In the genomic region with DNA sequence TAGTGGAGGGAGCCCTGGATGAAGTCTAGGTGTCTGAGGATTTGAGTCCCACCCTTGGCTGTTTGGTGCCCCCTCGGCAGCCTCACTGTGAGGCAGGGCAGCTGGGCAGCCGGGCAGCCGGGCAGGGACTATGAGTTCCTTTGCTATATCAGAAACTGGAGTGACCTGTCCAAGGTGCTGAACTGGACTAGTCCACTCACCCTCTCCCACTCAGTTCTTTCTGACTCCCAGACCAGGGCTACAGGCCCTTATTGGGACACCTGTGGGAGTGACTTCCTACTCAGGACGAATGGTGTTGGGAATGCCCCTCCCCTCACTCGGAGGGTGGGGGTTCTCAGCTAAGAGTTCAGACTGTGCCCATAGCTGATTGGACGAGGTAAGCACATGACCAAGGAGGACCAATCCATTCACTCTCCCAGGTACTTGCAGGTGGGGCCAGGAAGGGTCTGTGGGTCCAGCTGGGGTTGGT, we compare ENCODE assay signal across 9 cellular contexts. TPM values are rescaled to one million over a fixed set of nuclear protein-coding genes. Genes with fewer than 3 reads are reported as not detected.
DNase-seq lines count a peak whose midpoint lies in the region; ATAC-seq and TF ChIP-seq lines count a peak whose summit lies in the region.
"Had no signal": no experiment of that assay in that cellular context is flagged by ENCODE, and none has a peak within 500 bp of the region (broad histone marks: within the 10 kb centered on the region; RNA-seq: fewer than 3 reads in every experiment).

No MANE protein-coding gene starts in this region.

- 16 to 19% methylated on average over 6 of the region's 6 CpGs for WGBS in heart right ventricle, 2 donors
- 38% methylated on average over 6 of the region's 6 CpGs for WGBS in smooth muscle cell (ENCODE audit: low lambda C conversion rate)

- no peaks in the 10 kb centered on the region for H4K20me1 ChIP-seq in smooth muscle cell (ENCODE audit: low read depth)

- H3K79me2 ChIP-seq in smooth muscle cell (ENCODE audit: low read depth): no peaks in the 10 kb centered on the region

- DNase-seq in Daoy (ENCODE audit: low read depth): peak; percentile 68
- peak; percentile 73 for DNase-seq in HuH-7.5 (ENCODE audit: low spot score)
- peak; percentile 39 for DNase-seq in activated CD4-positive, alpha-beta memory T cell treated with anti-CD3 and anti-CD28 coated beads, Interleukin-2, amount 10 ng/mL, durations not matched to agents 7 days and 5 days
- peak in 1 of 2 donors; percentile 74 for DNase-seq in heart right ventricle
- peak; percentile 14 for DNase-seq in smooth muscle cell (lab: John Stamatoyannopoulos, UW; ENCODE audit: unreplicated experiment)
- DNase-seq in ascending aorta (ENCODE audit: low spot score in 2 of 2): no peak

- peaks cover 0 to 4% (median 0%) of the 10 kb centered on the region in 11 donors for H3K9me3 ChIP-seq in heart right ventricle
- H3K9me3 ChIP-seq in smooth muscle cell (replicated peaks; ENCODE audit: low read depth): no peaks in the 10 kb centered on the region
- no peaks in the 10 kb centered on the region for H3K9me3 ChIP-seq in ascending aorta

- no peaks in the 10 kb centered on the region for H3K4me1 Mint-ChIP-seq in activated CD4-positive, alpha-beta memory T cell treated with anti-CD3 and anti-CD28 coated beads, Interleukin-2, amount 10 ng/mL, durations not matched to agents 7 days and 5 days
- H3K4me1 Mint-ChIP-seq: central memory CD8-positive, alpha-beta T cell had no signal

- no peak for TF ChIP-seq CTCF in heart right ventricle (IDR thresholded peaks at IDR 0.05)
- TF ChIP-seq CTCF in smooth muscle cell (IDR thresholded peaks at IDR 0.05; ENCODE audit: borderline replicate concordance, insufficient read depth, poor library complexity, severe bottlenecking): no peak
- TF ChIP-seq CTCF in ascending aorta (IDR thresholded peaks at IDR 0.05): no peak

- H3K27me3 ChIP-seq in heart right ventricle: peaks cover 0 to 23% (median 8%) of the 10 kb centered on the region in 7 donors
- H3K27me3 ChIP-seq in smooth muscle cell (ENCODE audit: low read depth): peaks cover 6% of the 10 kb centered on the region
- H3K27me3 ChIP-seq in ascending aorta: no peaks in the 10 kb centered on the region

- CTCF ChIA-PET in activated CD4-positive, alpha-beta memory T cell treated with anti-CD3 and anti-CD28 coated beads, Interleukin-2, amount 10 ng/mL, durations not matched to agents 7 days and 5 days (lab: Charles Lee): interaction anchor here (0.6 kb wide), 1 partner anchor 512 kb away, joined by 3 read pairs; no protein-coding TSS in a partner anchor

- peak in 7 of 8 donors; percentile 56 to 75 (median 70) for ATAC-seq in heart right ventricle
- no peak for ATAC-seq in GM21619 (IDR thresholded peaks at IDR 0.05; ENCODE audit: unreplicated experiment)
- ATAC-seq in HG03095 (IDR thresholded peaks at IDR 0.05; ENCODE audit: unreplicated experiment): no peak

- intact Hi-C loops in heart right ventricle (cut with DNase I) (loop anchor here in 1 of 10 donors (10.0 kb wide), 2 partner anchors 341 to 461 kb away; no protein-coding TSS in a partner anchor), ascending aorta (cut with DNase I) (no loop called here)

- H3K4me3 Mint-ChIP-seq in activated CD4-positive, alpha-beta memory T cell treated with anti-CD3 and anti-CD28 coated beads, Interleukin-2, amount 10 ng/mL, durations not matched to agents 7 days and 5 days: no peak overlapping the region
- H3K4me3 Mint-ChIP-seq: central memory CD8-positive, alpha-beta T cell had no signal

- no peak overlapping the region for H2AFZ ChIP-seq in smooth muscle cell (ENCODE audit: low read depth)

- H3K9me3 Mint-ChIP-seq in activated CD4-positive, alpha-beta memory T cell treated with anti-CD3 and anti-CD28 coated beads, Interleukin-2, amount 10 ng/mL, durations not matched to agents 7 days and 5 days: no peaks in the 10 kb centered on the region
- H3K9me3 Mint-ChIP-seq: central memory CD8-positive, alpha-beta T cell had no signal

- POLR2A ChIA-PET in activated CD4-positive, alpha-beta memory T cell treated with anti-CD3 and anti-CD28 coated beads, Interleukin-2, amount 10 ng/mL, durations not matched to agents 7 days and 5 days (lab: Charles Lee): no interaction called here

- H3K27ac Mint-ChIP-seq in activated CD4-positive, alpha-beta memory T cell treated with anti-CD3 and anti-CD28 coated beads, Interleukin-2, amount 10 ng/mL, durations not matched to agents 7 days and 5 days: no peak overlapping the region

- peaks cover 18% of the 10 kb centered on the region for H3K27me3 Mint-ChIP-seq in activated CD4-positive, alpha-beta memory T cell treated with anti-CD3 and anti-CD28 coated beads, Interleukin-2, amount 10 ng/mL, durations not matched to agents 7 days and 5 days

- H3K4me3 ChIP-seq in heart right ventricle: no peak overlapping the region
- H3K4me3 ChIP-seq in smooth muscle cell: no peak overlapping the region
- H3K4me3 ChIP-seq in ascending aorta: no peak overlapping the region

- no peak overlapping the region for H3K4me2 ChIP-seq in smooth muscle cell

- H3K9ac ChIP-seq in smooth muscle cell (ENCODE audit: low read depth): no peak overlapping the region

- H3K27ac ChIP-seq in heart right ventricle: no peak overlapping the region
- H3K27ac ChIP-seq in smooth muscle cell (ENCODE audit: low read depth): no peak overlapping the region
- no peak overlapping the region for H3K27ac ChIP-seq in ascending aorta

- H3K4me1 ChIP-seq in heart right ventricle: no peaks in the 10 kb centered on the region
- H3K4me1 ChIP-seq in smooth muscle cell (ENCODE audit: low read depth): no peaks in the 10 kb centered on the region
- H3K4me1 ChIP-seq in ascending aorta: no peaks in the 10 kb centered on the region

- no peaks in the 10 kb centered on the region for H3K36me3 Mint-ChIP-seq in activated CD4-positive, alpha-beta memory T cell treated with anti-CD3 and anti-CD28 coated beads, Interleukin-2, amount 10 ng/mL, durations not matched to agents 7 days and 5 days (ENCODE audit: low read depth)

- H3K36me3 ChIP-seq in heart right ventricle (no peaks in the 10 kb centered on the region), smooth muscle cell (ENCODE audit: low read depth) (no peaks in the 10 kb centered on the region), ascending aorta (no peaks in the 10 kb centered on the region)

- H3F3A ChIP-seq in smooth muscle cell (ENCODE audit: low read depth): no peaks in the 10 kb centered on the region

RNA-seq across cellular contexts. Expression of gene RAPGEF1, which starts 34.1 kb away (rescaled TPM):
- 12.3 and 34.2 TPM in 2 replicates for total RNA-seq in Daoy (2014; rRNA removed; shearing (Covaris generic))
- total RNA-seq in activated CD4-positive, alpha-beta memory T cell treated with anti-CD3 and anti-CD28 coated beads, Interleukin-2, amount 10 ng/mL, durations not matched to agents 7 days and 5 days: 100 to 1,000 TPM; 149 to 158 TPM
- total RNA-seq in heart right ventricle (100 to 1,000 TPM in 7 of 10 donors, 10 to 100 TPM in 3; 84.0 to 135 (median 120) TPM), smooth muscle cell (15.3 and 17.8 TPM in 2 replicates), ascending aorta (95.5 TPM)
- polyA plus RNA-seq in heart right ventricle (10 to 100 TPM; 39.6 to 39.9 TPM), smooth muscle cell (16.4 and 21.8 TPM in 2 replicates)

Comparison
In these comparisons a context has a peak if more than half of its experiments do, and no peak if none do; other contexts are left out.
1. DNase-seq: peak in Daoy (single experiment), HuH-7.5 (single experiment), activated CD4-positive, alpha-beta memory T cell treated with anti-CD3 and anti-CD28 coated beads, Interleukin-2, amount 10 ng/mL, durations not matched to agents 7 days and 5 days (single experiment) and smooth muscle cell (single experiment); none in ascending aorta (0 of 2).
2. ATAC-seq: peak in heart right ventricle (7 of 8); none in GM21619 (single experiment) and HG03095 (single experiment).